In genomic region chr2:131055169-131056065, GRCh38 we compare ENCODE assay signal across 13 cellular contexts. TPM values are rescaled to one million over a fixed set of nuclear protein-coding genes. Genes with fewer than 3 reads are reported as not detected.
DNase-seq lines count a peak whose midpoint lies in the region; ATAC-seq and TF ChIP-seq lines count a peak whose summit lies in the region.
"Had no signal": no experiment of that assay in that cellular context is flagged by ENCODE, and none has a peak within 500 bp of the region (broad histone marks: within the 10 kb centered on the region; RNA-seq: fewer than 3 reads in every experiment).

No MANE protein-coding gene starts in this region.

- H3K36me3 ChIP-seq in SJSA1 = peaks cover 72% of the 10 kb centered on the region
- peaks cover 57% of the 10 kb centered on the region for H3K36me3 ChIP-seq in osteoblast (ENCODE audit: insufficient read depth, low read length)
- no peaks in the 10 kb centered on the region for H3K36me3 ChIP-seq in ovary

- peaks cover 51% of the 10 kb centered on the region for H4K20me1 ChIP-seq in osteoblast (ENCODE audit: insufficient read depth, low read length)

- peaks cover 38% of the 10 kb centered on the region for H3K4me1 ChIP-seq in SJSA1 (replicated peaks)
- peaks cover 16% of the 10 kb centered on the region for H3K4me1 ChIP-seq in osteoblast (ENCODE audit: insufficient read depth, low read length)
- H3K4me1 ChIP-seq in ovary (ENCODE audit: insufficient read depth) = peaks cover 19% of the 10 kb centered on the region

- DNase-seq in AG09319 (ENCODE audit: extremely low read depth, low read depth) (peak; percentile 7), SJSA1 (ENCODE audit: low read depth in 1 of 2, low spot score in 2 of 2) (peak; percentile 73 to 82), osteoblast (ENCODE audit: insufficient read length, low spot score, missing footprints) (peak; percentile 82), ovary (no peak), GM10248 (ENCODE audit: extremely low spot score) (no peak)
- DNase-seq: islet precursor cell; NCI-H526 treated with DMSO at 0.1 percent for 48 hours; SIG-M5; stimulated activated CD4-positive, alpha-beta T cell treated with anti-CD3 and anti-CD28 coated beads, Interleukin-4, amount 100 ng/mL, for 1 hour had no signal

- no peak for TF ChIP-seq POLR2A in ovary (IDR thresholded peaks at IDR 0.05)

- no peak overlapping the region for H3K4me3 ChIP-seq in SJSA1
- H3K4me3 ChIP-seq in osteoblast (ENCODE audit: insufficient read depth, low read length) = no peak overlapping the region
- H3K4me3 ChIP-seq in ovary = no peak overlapping the region

- POLR2A ChIA-PET in GM10248 (lab: Yijun Ruan, JAX) = no interaction called here

- H3K4me2 ChIP-seq in osteoblast (ENCODE audit: insufficient read depth, low read length) = peak overlapping the region; percentile 58

- 78 to 80% (median 79%) methylated on average over 26 of the region's 26 CpGs for WGBS in ovary, 3 donors

- peak; percentile 27 for ATAC-seq in esophagus mucosa
- no peak for ATAC-seq in HG02678 (IDR thresholded peaks at IDR 0.05; ENCODE audit: unreplicated experiment)
- ATAC-seq in HG03460 (IDR thresholded peaks at IDR 0.05; ENCODE audit: unreplicated experiment) = no peak
- ATAC-seq: activated CD4-positive, CD25-positive, alpha-beta regulatory T cell treated with anti-CD3 and anti-CD28 coated beads, Interleukin-2, amount 50 U/mL, for 24 hours had no signal

- H3K27me3 ChIP-seq in SJSA1 (replicated peaks) = no peaks in the 10 kb centered on the region
- H3K27me3 ChIP-seq in osteoblast (ENCODE audit: insufficient read depth, low read length) = no peaks in the 10 kb centered on the region
- no peaks in the 10 kb centered on the region for H3K27me3 ChIP-seq in ovary

- CTCF ChIA-PET in GM10248 (lab: Yijun Ruan, JAX) = interaction anchor here (1.3 kb wide), 1 partner anchor 12 kb away, joined by 3 read pairs; no protein-coding TSS in a partner anchor

- no peak for TF ChIP-seq CTCF in AG09319 (IDR thresholded peaks at IDR 0.05; ENCODE audit: low read depth, low read length)
- TF ChIP-seq CTCF in osteoblast (IDR thresholded peaks at IDR 0.05; ENCODE audit: extremely low read depth, low read depth, low read length) = no peak
- no peak for TF ChIP-seq CTCF in ovary (IDR thresholded peaks at IDR 0.05)
- TF ChIP-seq CTCF in GM10248 (IDR thresholded peaks at IDR 0.05; ENCODE audit: control extremely low read depth, extremely low read depth, low read depth, missing control alignments) = no peak

- H3K27ac ChIP-seq in SJSA1 (peak overlapping the region; percentile 80), osteoblast (ENCODE audit: low read depth, low read length) (peak overlapping the region; percentile 76), ovary (no peak overlapping the region)

- peaks cover 87% of the 10 kb centered on the region for H3K79me2 ChIP-seq in osteoblast (ENCODE audit: insufficient read depth, low read length)

- H3K9me3 ChIP-seq in SJSA1 (replicated peaks) (no peaks in the 10 kb centered on the region), osteoblast (ENCODE audit: low read depth, low read length) (no peaks in the 10 kb centered on the region), ovary (no peaks in the 10 kb centered on the region)

- no peak overlapping the region for H2AFZ ChIP-seq in osteoblast (ENCODE audit: low read length)

- intact Hi-C loops in ovary (cut with DNase I) = no loop called here

- TF ChIP-seq EP300 in ovary (IDR thresholded peaks at IDR 0.05) = no peak

RNA-seq across cellular contexts. Expression of gene FAM168B, which starts 37.8 kb away (rescaled TPM):
- total RNA-seq in SJSA1 (2014; rRNA removed; shearing (Covaris generic)) = 119 and 138 TPM in 2 replicates
- total RNA-seq in esophagus mucosa = 42.9 TPM
- 100 and 117 TPM in 2 replicates for total RNA-seq in osteoblast
- total RNA-seq in ovary = 100 to 1,000 TPM in 4 of 7 donors, 10 to 100 TPM in 3; 66.3 to 117 (median 108) TPM
- polyA plus RNA-seq in ovary = 10 to 100 TPM; 54.4 to 67.0 TPM

RNA-seq across cellular contexts. Expression of gene PLEKHB2, which starts 49.7 kb away (rescaled TPM):
- 96.6 and 119 TPM in 2 replicates for total RNA-seq in SJSA1 (2014; rRNA removed; shearing (Covaris generic))
- 30.8 TPM for total RNA-seq in esophagus mucosa
- 63.9 and 79.3 TPM in 2 replicates for total RNA-seq in osteoblast
- 10 to 100 TPM; 13.1 to 46.2 (median 23.4) TPM for total RNA-seq in ovary
- 10 to 100 TPM in 1 of 2 donors, 1 to 10 TPM in 1; 9.8 to 53.2 TPM for polyA plus RNA-seq in ovary

Comparison
In these comparisons a context has a peak if more than half of its experiments do, and no peak if none do; other contexts are left out.
1. DNase-seq: peak in AG09319 (single experiment), SJSA1 (2 of 2) and osteoblast (single experiment); none in ovary (0 of 5) and GM10248 (single experiment).
2. H3K27ac ChIP-seq: peak in SJSA1 (single experiment) and osteoblast (single experiment); none in ovary (0 of 2).